8 cellular contexts compared by ENCODE assay signal in genomic region chr19:17938092-17938845, GRCh38. TPM values are rescaled to one million over a fixed set of nuclear protein-coding genes. Genes with fewer than 3 reads are reported as not detected.
DNase-seq lines count a peak whose midpoint lies in the region; ATAC-seq, FAIRE-seq and TF ChIP-seq lines count a peak whose summit lies in the region.

No MANE protein-coding gene starts in this region.

- H3K36me3 Mint-ChIP-seq in astrocyte (ENCODE audit: low read depth, unreplicated experiment), result peaks cover 6% of the 10 kb centered on the region

- H3K9me3 Mint-ChIP-seq in astrocyte (ENCODE audit: unreplicated experiment), result no peaks in the 10 kb centered on the region

- FAIRE-seq in astrocyte (lab: Jason Lieb, UNC) (no peak), small intestine (lab: Jason Lieb, UNC) (no peak)

- no peak overlapping the region for H3K9ac ChIP-seq in astrocyte (ENCODE audit: low read length)

- H2AFZ ChIP-seq in astrocyte (ENCODE audit: low read depth, low read length), result no peak overlapping the region

- no peaks in the 10 kb centered on the region for H3K27me3 Mint-ChIP-seq in astrocyte (ENCODE audit: low read depth, unreplicated experiment)

- DNase-seq in A172 (ENCODE audit: low spot score) (peak; percentile 90), GM13976 (ENCODE audit: low spot score) (peak; percentile 91), NCI-H1092 treated with DMSO at 0.1 percent for 48 hours (lab: John Stamatoyannopoulos, UW) (peak; percentile 49), T1000 (lab: John Stamatoyannopoulos, UW) (peak; percentile 64), astrocyte (ENCODE audit: low read depth) (peak; percentile 71), hepatic stellate cell (ENCODE audit: low spot score) (peak; percentile 95), small intestine (peak; percentile 71)

- H3K9me3 ChIP-seq in astrocyte (ENCODE audit: insufficient read depth, low read depth, low read length) (no peaks in the 10 kb centered on the region), small intestine (ENCODE audit: control insufficient read depth, low read depth) (no peaks in the 10 kb centered on the region)

- H3K4me1 Mint-ChIP-seq in astrocyte (ENCODE audit: low read depth, unreplicated experiment), result peaks cover 5% of the 10 kb centered on the region

- H3K27ac ChIP-seq in astrocyte (ENCODE audit: low read depth, low read length) (no peak overlapping the region), small intestine (ENCODE audit: low read depth in 1 of 2, low read length in 1 of 2) (no peak overlapping the region)

- no peak overlapping the region for H3K27ac Mint-ChIP-seq in astrocyte (ENCODE audit: unreplicated experiment)

- no peak overlapping the region for H3K4me3 Mint-ChIP-seq in astrocyte (ENCODE audit: unreplicated experiment)

- peak; percentile 90 for TF ChIP-seq CTCF in GM13976 (IDR thresholded peaks at IDR 0.05; ENCODE audit: borderline replicate concordance, control extremely low read depth, extremely low read depth, insufficient read depth, missing control alignments)
- peak; percentile 96 for TF ChIP-seq CTCF in astrocyte (IDR thresholded peaks at IDR 0.05; ENCODE audit: insufficient read depth, low read depth, low read length)

- H3K36me3 ChIP-seq in astrocyte (ENCODE audit: insufficient read depth, low read length) (no peaks in the 10 kb centered on the region), small intestine (ENCODE audit: control insufficient read depth in 2 of 2, insufficient read depth in 2 of 2, low read length in 2 of 2) (peaks cover 0 to 2% of the 10 kb centered on the region in 2 donors)

- H3K79me2 ChIP-seq in astrocyte (ENCODE audit: insufficient read depth, low read length), result peaks cover 10% of the 10 kb centered on the region

- H4K20me1 ChIP-seq in astrocyte (ENCODE audit: insufficient read depth, low read length), result peaks cover 16% of the 10 kb centered on the region

- H3K27me3 ChIP-seq in astrocyte (ENCODE audit: insufficient read depth, low read length) (no peaks in the 10 kb centered on the region), small intestine (ENCODE audit: control insufficient read depth in 2 of 2, insufficient read depth in 2 of 2, low read length in 2 of 2) (no peaks in the 10 kb centered on the region)

- H3K4me1 ChIP-seq in astrocyte (ENCODE audit: insufficient read depth, low read length) (peaks cover 6% of the 10 kb centered on the region), small intestine (ENCODE audit: control insufficient read depth in 2 of 2, insufficient read depth in 1 of 2, low read depth in 1 of 2, low read length in 1 of 2) (peaks cover 0 to 4% of the 10 kb centered on the region in 2 donors)

- ATAC-seq in HG02884 (IDR thresholded peaks at IDR 0.05; ENCODE audit: unreplicated experiment), result no peak

- H3K4me2 ChIP-seq in astrocyte (ENCODE audit: low read length), result no peak overlapping the region

- H3K4me3 ChIP-seq in astrocyte (ENCODE audit: insufficient read depth, low read depth, low read length), result no peak overlapping the region
- H3K4me3 ChIP-seq in small intestine (ENCODE audit: low read depth in 1 of 2, low read length in 2 of 2), result no peak overlapping the region

- WGBS in small intestine, 3 donors, result 49 to 56% (median 49%) methylated on average over 7 of the region's 7 CpGs

- in situ Hi-C loops in GM13976 (cut with MboI; ENCODE audit: low sequenced_read_pairs, unreplicated experiment), result loop anchor here (5.0 to 25.0 kb wide), 2 partner anchors 54 to 124 kb away; no protein-coding TSS in a partner anchor

RNA-seq across cellular contexts. Expression of gene CCDC124, which starts 5.5 kb away (rescaled TPM):
- 52.3 and 55.7 TPM in 2 replicates for total RNA-seq in A172 (2014; rRNA removed; shearing (Covaris generic))
- 91.0 and 97.3 TPM in 2 replicates for total RNA-seq in astrocyte
- polyA plus RNA-seq in small intestine, result 100 to 1,000 TPM in 1 of 3 donors, 10 to 100 TPM in 2; 67.3 to 111 (median 68.2) TPM

RNA-seq across cellular contexts. Expression of gene KCNN1, which starts 28.6 kb away (rescaled TPM):
- 0.14 TPM in 1 of 2 replicates, not detected in the other for total RNA-seq in A172 (2014; rRNA removed; shearing (Covaris generic))
- 1.5 and 1.6 TPM in 2 replicates for total RNA-seq in astrocyte
- under 1 TPM in 1 of 3 donors, not detected in 2; 0.24 TPM for polyA plus RNA-seq in small intestine
